In genomic region chr22:42499773-42500163, GRCh38 we compare ENCODE assay signal across 9 cellular contexts. TPM values are rescaled to one million over a fixed set of nuclear protein-coding genes. Genes with fewer than 3 reads are reported as not detected.
DNase-seq lines count a peak whose midpoint lies in the region; ATAC-seq, FAIRE-seq and TF ChIP-seq lines count a peak whose summit lies in the region.
"Not testable (repeated sequence)": the region's sequence is repeated elsewhere in the genome, so short reads cannot be mapped to it uniquely, and the experiment has no call there.
"Had no signal": no experiment of that assay in that cellular context is flagged by ENCODE, and none has a peak within 500 bp of the region (broad histone marks: within the 10 kb centered on the region; RNA-seq: fewer than 3 reads in every experiment).

No MANE protein-coding gene starts in this region.

- not testable (repeated sequence) for H3K36me3 Mint-ChIP-seq in T-cell; activated naive CD4-positive, alpha-beta T cell treated with anti-CD3 and anti-CD28 coated beads, Interleukin-2, amount 50 U/mL, for 24 hours; effector memory CD8-positive, alpha-beta T cell (ENCODE audit: insufficient read depth)

- H3K27ac ChIP-seq in A549 (peak overlapping the region; percentile 59 to 80; a peak in 5 of 6 replicates), prostate gland (peak overlapping the region; percentile 78 to 80), testis (peak overlapping the region in 1 of 2 donors; percentile 24)
- H3K27ac ChIP-seq in hepatocyte: not testable (repeated sequence)

- H3K79me2 ChIP-seq in hepatocyte: not testable (repeated sequence)

- ATAC-seq in A549; T-cell (replicated peaks in 1 of 4); effector memory CD8-positive, alpha-beta T cell (replicated peaks): not testable (repeated sequence)

- FAIRE-seq in A549 (lab: Jason Lieb, UNC): not testable (repeated sequence)

- H3K4me2 ChIP-seq in A549 (peak overlapping the region; percentile 74), hepatocyte (peak overlapping the region; percentile 62)

- H4K20me1 ChIP-seq in hepatocyte (ENCODE audit: insufficient read depth, poor library complexity, severe bottlenecking): not testable (repeated sequence)

- not testable (repeated sequence) for TF ChIP-seq RAD21 in A549 (conservative IDR thresholded peaks at IDR 0.05 in 1 of 2, IDR thresholded peaks at IDR 0.05 in 1 of 2)

- H2AFZ ChIP-seq in hepatocyte: not testable (repeated sequence)

- peaks cover 0 to 19% (median 12%) of the 10 kb centered on the region in 3 donors for H3K4me1 Mint-ChIP-seq in T-cell
- peaks cover 14% of the 10 kb centered on the region for H3K4me1 Mint-ChIP-seq in activated naive CD4-positive, alpha-beta T cell treated with anti-CD3 and anti-CD28 coated beads, Interleukin-2, amount 50 U/mL, for 24 hours
- not testable (repeated sequence) for H3K4me1 Mint-ChIP-seq in effector memory CD8-positive, alpha-beta T cell (ENCODE audit: low read depth in 2 of 2)

- peak overlapping the region; percentile 59 to 65 (median 62) for H3K4me3 Mint-ChIP-seq in T-cell
- H3K4me3 Mint-ChIP-seq in activated naive CD4-positive, alpha-beta T cell treated with anti-CD3 and anti-CD28 coated beads, Interleukin-2, amount 50 U/mL, for 24 hours: peak overlapping the region; percentile 71
- peak overlapping the region; percentile 51 to 62 for H3K4me3 Mint-ChIP-seq in effector memory CD8-positive, alpha-beta T cell

- H3K4me3 ChIP-seq in A549 (peak overlapping the region; percentile 44), GM12865 (ENCODE audit: low read depth, low read length) (peak overlapping the region; percentile 43), prostate gland (peak overlapping the region; percentile 46 to 47), testis (peak overlapping the region; percentile 36)
- not testable (repeated sequence) for H3K4me3 ChIP-seq in hepatocyte

- not testable (repeated sequence) for H3K4me1 ChIP-seq in A549; hepatocyte (ENCODE audit: insufficient read depth); prostate gland (replicated peaks); testis

- H3K27ac Mint-ChIP-seq in T-cell; activated naive CD4-positive, alpha-beta T cell treated with anti-CD3 and anti-CD28 coated beads, Interleukin-2, amount 50 U/mL, for 24 hours; effector memory CD8-positive, alpha-beta T cell: not testable (repeated sequence)

- not testable (repeated sequence) for H3K27me3 Mint-ChIP-seq in T-cell; activated naive CD4-positive, alpha-beta T cell treated with anti-CD3 and anti-CD28 coated beads, Interleukin-2, amount 50 U/mL, for 24 hours; effector memory CD8-positive, alpha-beta T cell

- WGBS in A549 (ENCODE audit: missing lambda C conversion rate): 69% methylated on average over 5 of the region's 16 CpGs
- 90% methylated on average over 16 of the region's 16 CpGs for WGBS in hepatocyte (ENCODE audit: low lambda C conversion rate, missing lambda C conversion rate)
- 56% methylated on average over 16 of the region's 16 CpGs for WGBS in prostate gland
- 44 to 45% methylated on average over 15 to 16 of the region's 16 CpGs for WGBS in testis, 2 donors

- POLR2A ChIA-PET in A549 (lab: Yijun Ruan, JAX); T-cell (lab: Charles Lee): not testable (repeated sequence)

- H3K36me3 ChIP-seq in hepatocyte (replicated peaks; ENCODE audit: insufficient read depth, low read depth); prostate gland; testis (ENCODE audit: low read depth, missing control alignments): not testable (repeated sequence)

- not testable (repeated sequence) for TF ChIP-seq POLR2A in A549 (IDR thresholded peaks at IDR 0.05; ENCODE audit: low read length); prostate gland (IDR thresholded peaks at IDR 0.05); testis (IDR thresholded peaks at IDR 0.05)

- H3K27me3 ChIP-seq in hepatocyte; prostate gland (replicated peaks; ENCODE audit: insufficient read depth); testis: not testable (repeated sequence)

- CTCF ChIA-PET in A549 (lab: Yijun Ruan, JAX); T-cell (lab: Charles Lee): not testable (repeated sequence)

- not testable (repeated sequence) for DNase-seq in A549 (ENCODE audit: low read depth in 1 of 2, low spot score in 1 of 2); GM12865 (ENCODE audit: low read depth); T-cell; effector memory CD8-positive, alpha-beta T cell; hepatocyte (ENCODE audit: low spot score); prostate gland (ENCODE audit: low spot score); testis

- TF ChIP-seq EP300 in A549 (IDR thresholded peaks at IDR 0.05): not testable (repeated sequence)

- TF ChIP-seq CTCF in A549 (IDR thresholded peaks at IDR 0.05); GM12865 (IDR thresholded peaks at IDR 0.05; ENCODE audit: insufficient read depth, low read depth, low read length, missing control alignments); hepatocyte (IDR thresholded peaks at IDR 0.05; ENCODE audit: poor library complexity); prostate gland (IDR thresholded peaks at IDR 0.05); testis (IDR thresholded peaks at IDR 0.05): not testable (repeated sequence)

- H3K9me3 ChIP-seq in A549; hepatocyte (ENCODE audit: low read depth); prostate gland; testis: not testable (repeated sequence)

- H3K9me2 ChIP-seq in hepatocyte (replicated peaks; ENCODE audit: insufficient read depth): not testable (repeated sequence)

- intact Hi-C loops in prostate gland (cut with DNase I); testis (cut with DNase I; ENCODE audit: low total_unique reads): not testable (repeated sequence)

- not testable (repeated sequence) for H3K9me3 Mint-ChIP-seq in T-cell; activated naive CD4-positive, alpha-beta T cell treated with anti-CD3 and anti-CD28 coated beads, Interleukin-2, amount 50 U/mL, for 24 hours; effector memory CD8-positive, alpha-beta T cell

RNA-seq across cellular contexts. Expression of gene RRP7A, which starts 19.8 kb away (rescaled TPM):
- 26.5 and 31.2 TPM in 2 replicates for polyA plus RNA-seq in A549 (2011; rRNA removed)
- polyA plus RNA-seq in A549 (2012; cell fraction: cytosol; rRNA removed): 54.1 and 54.4 TPM in 2 replicates
- polyA plus RNA-seq in A549 (2012; cell fraction: nucleus; rRNA removed): 42.4 and 45.5 TPM in 2 replicates
- 36.3 to 42.0 TPM (median 37.1 TPM) in 3 replicates for polyA plus RNA-seq in A549 (2017; fragmentation: RNase III; extraction: RNeasy Plus Mini Kit Qiagen cat#74134 plus additional on column Dnase treatment)
- 21.9 and 25.7 TPM in 2 replicates for polyA minus RNA-seq in A549 (2011; rRNA and poly(A)+ RNA removed)
- 10 to 100 TPM; 51.2 to 84.9 (median 54.4) TPM for total RNA-seq in T-cell
- total RNA-seq in hepatocyte: 25.0 and 27.6 TPM in 2 replicates
- 41.7 and 51.6 TPM in 2 replicates for polyA plus RNA-seq in hepatocyte
- 10 to 100 TPM; 32.4 to 41.5 TPM for total RNA-seq in prostate gland
- total RNA-seq in testis: 10 to 100 TPM; 30.8 to 43.3 TPM
- 62.8 TPM for polyA plus RNA-seq in testis (ENCODE audit: insufficient read depth, low read depth, low replicate concordance)

RNA-seq across cellular contexts. Expression of gene SERHL2, which starts 54.0 kb away (rescaled TPM):
- polyA plus RNA-seq in A549 (2011; rRNA removed): 0.14 and 0.20 TPM in 2 replicates
- polyA plus RNA-seq in A549 (2012; cell fraction: cytosol; rRNA removed): 0.08 and 0.23 TPM in 2 replicates
- 0.25 and 0.95 TPM in 2 replicates for polyA plus RNA-seq in A549 (2012; cell fraction: nucleus; rRNA removed)
- 0.21 to 0.42 TPM (median 0.38 TPM) in 3 replicates for polyA plus RNA-seq in A549 (2017; fragmentation: RNase III; extraction: RNeasy Plus Mini Kit Qiagen cat#74134 plus additional on column Dnase treatment)
- 1.1 TPM in 1 of 2 replicates, not detected in the other for polyA minus RNA-seq in A549 (2011; rRNA and poly(A)+ RNA removed)
- 1 to 10 TPM in 3 of 5 donors, under 1 TPM in 2; 0.70 to 1.6 (median 1.0) TPM for total RNA-seq in T-cell
- total RNA-seq in hepatocyte: 1.3 and 4.1 TPM in 2 replicates
- 2.7 and 3.3 TPM in 2 replicates for polyA plus RNA-seq in hepatocyte
- total RNA-seq in prostate gland: 10 to 100 TPM; 10.2 to 54.7 TPM
- 1 to 10 TPM; 6.9 to 8.8 TPM for total RNA-seq in testis
- 11.3 TPM for polyA plus RNA-seq in testis (ENCODE audit: insufficient read depth, low read depth, low replicate concordance)
- total RNA-seq: A172 had no signal
